3 cellular contexts compared by ENCODE assay signal in genomic region chr21:43697758-43698643, GRCh38.
A peak's percentile ranks its signal among the peaks of the same experiment; 100 is the strongest.
TF ChIP-seq lines count a peak whose summit lies in the region.

No MANE protein-coding gene starts in this region.

TF ChIP-seq in HEK293, 187 proteins besides CTCF, POLR2A, EP300 and RAD21:
- TF ChIP-seq, protein P1, sequence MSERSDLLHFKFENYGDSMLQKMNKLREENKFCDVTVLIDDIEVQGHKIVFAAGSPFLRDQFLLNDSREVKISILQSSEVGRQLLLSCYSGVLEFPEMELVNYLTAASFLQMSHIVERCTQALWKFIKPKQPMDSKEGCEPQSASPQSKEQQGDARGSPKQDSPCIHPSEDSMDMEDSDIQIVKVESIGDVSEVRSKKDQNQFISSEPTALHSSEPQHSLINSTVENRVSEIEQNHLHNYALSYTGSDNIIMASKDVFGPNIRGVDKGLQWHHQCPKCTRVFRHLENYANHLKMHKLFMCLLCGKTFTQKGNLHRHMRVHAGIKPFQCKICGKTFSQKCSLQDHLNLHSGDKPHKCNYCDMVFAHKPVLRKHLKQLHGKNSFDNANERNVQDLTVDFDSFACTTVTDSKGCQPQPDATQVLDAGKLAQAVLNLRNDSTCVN (tag by site-specific recombination; optimal IDR thresholded peaks at IDR 0.05), result no peak
- peak; percentile 87 for TF ChIP-seq GLIS1 (tag by site-specific recombination; IDR thresholded peaks at IDR 0.05)
- no peak for TF ChIP-seq OSR2 (tag by site-specific recombination; IDR thresholded peaks at IDR 0.05)
- no peak for TF ChIP-seq ZNF175 (tag by site-specific recombination; IDR thresholded peaks at IDR 0.05)
- TF ChIP-seq ZNF791 (tag by site-specific recombination; IDR thresholded peaks at IDR 0.05), result peak; percentile 87
- TF ChIP-seq ZNF350 (tag by site-specific recombination; IDR thresholded peaks at IDR 0.05), result no peak
- TF ChIP-seq ZNF501 (tag by site-specific recombination; IDR thresholded peaks at IDR 0.05), result no peak
- no peak for TF ChIP-seq ZNF140 (tag by site-specific recombination; IDR thresholded peaks at IDR 0.05)
- peak; percentile 56; the same call in 1 of the 2 replicates for TF ChIP-seq ZNF184 (tag by site-specific recombination; IDR thresholded peaks at IDR 0.05)
- no peak for TF ChIP-seq ZNF776 (tag by site-specific recombination; IDR thresholded peaks at IDR 0.05; ENCODE audit: borderline replicate concordance)
- no peak for TF ChIP-seq ZBTB7A (tag by site-specific recombination; IDR thresholded peaks at IDR 0.05; ENCODE audit: low read depth)
- TF ChIP-seq SP2 (tag by site-specific recombination; IDR thresholded peaks at IDR 0.05), result no peak
- TF ChIP-seq ZNF544 (tag by site-specific recombination; IDR thresholded peaks at IDR 0.05), result no peak
- TF ChIP-seq, protein P2, sequence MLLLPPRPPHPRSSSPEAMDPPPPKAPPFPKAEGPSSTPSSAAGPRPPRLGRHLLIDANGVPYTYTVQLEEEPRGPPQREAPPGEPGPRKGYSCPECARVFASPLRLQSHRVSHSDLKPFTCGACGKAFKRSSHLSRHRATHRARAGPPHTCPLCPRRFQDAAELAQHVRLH (tag by site-specific recombination; IDR thresholded peaks at IDR 0.05), result no peak

TF ChIP-seq in K562, 482 proteins besides CTCF, POLR2A, EP300 and RAD21 (continues in another document):
- TF ChIP-seq CXXC5 (CRISPR knock-in tag; IDR thresholded peaks at IDR 0.05) (0 out of 2 replicates have a peak, but pooled peaks have one; percentile 1), ZNF592 (IDR thresholded peaks at IDR 0.05) (peak; percentile 85), RHOXF2B (CRISPR knock-in tag; conservative IDR thresholded peaks at IDR 0.05) (no peak), L3MBTL2 (IDR thresholded peaks at IDR 0.05) (peak; percentile 83), CEBPG (CRISPR knock-in tag; IDR thresholded peaks at IDR 0.05) (no peak), CEBPG (tag; conservative IDR thresholded peaks at IDR 0.05 in 1 of 2, IDR thresholded peaks at IDR 0.05 in 1 of 2) (0 out of 4 replicates have a peak, but pooled peaks of 1 of the 2 experiments have one; percentile 26)
- TF ChIP-seq, protein P3, sequence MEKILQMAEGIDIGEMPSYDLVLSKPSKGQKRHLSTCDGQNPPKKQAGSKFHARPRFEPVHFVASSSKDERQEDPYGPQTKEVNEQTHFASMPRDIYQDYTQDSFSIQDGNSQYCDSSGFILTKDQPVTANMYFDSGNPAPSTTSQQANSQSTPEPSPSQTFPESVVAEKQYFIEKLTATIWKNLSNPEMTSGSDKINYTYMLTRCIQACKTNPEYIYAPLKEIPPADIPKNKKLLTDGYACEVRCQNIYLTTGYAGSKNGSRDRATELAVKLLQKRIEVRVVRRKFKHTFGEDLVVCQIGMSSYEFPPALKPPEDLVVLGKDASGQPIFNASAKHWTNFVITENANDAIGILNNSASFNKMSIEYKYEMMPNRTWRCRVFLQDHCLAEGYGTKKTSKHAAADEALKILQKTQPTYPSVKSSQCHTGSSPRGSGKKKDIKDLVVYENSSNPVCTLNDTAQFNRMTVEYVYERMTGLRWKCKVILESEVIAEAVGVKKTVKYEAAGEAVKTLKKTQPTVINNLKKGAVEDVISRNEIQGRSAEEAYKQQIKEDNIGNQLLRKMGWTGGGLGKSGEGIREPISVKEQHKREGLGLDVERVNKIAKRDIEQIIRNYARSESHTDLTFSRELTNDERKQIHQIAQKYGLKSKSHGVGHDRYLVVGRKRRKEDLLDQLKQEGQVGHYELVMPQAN (IDR thresholded peaks at IDR 0.05; ENCODE audit: borderline replicate concordance), result no peak
- TF ChIP-seq, protein P4, sequence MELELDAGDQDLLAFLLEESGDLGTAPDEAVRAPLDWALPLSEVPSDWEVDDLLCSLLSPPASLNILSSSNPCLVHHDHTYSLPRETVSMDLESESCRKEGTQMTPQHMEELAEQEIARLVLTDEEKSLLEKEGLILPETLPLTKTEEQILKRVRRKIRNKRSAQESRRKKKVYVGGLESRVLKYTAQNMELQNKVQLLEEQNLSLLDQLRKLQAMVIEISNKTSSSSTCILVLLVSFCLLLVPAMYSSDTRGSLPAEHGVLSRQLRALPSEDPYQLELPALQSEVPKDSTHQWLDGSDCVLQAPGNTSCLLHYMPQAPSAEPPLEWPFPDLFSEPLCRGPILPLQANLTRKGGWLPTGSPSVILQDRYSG (tag; conservative IDR thresholded peaks at IDR 0.05; ENCODE audit: low read depth), result 0 out of 2 replicates have a peak, but pooled peaks have one; percentile 31

TF ChIP-seq in HepG2, 621 proteins besides CTCF, POLR2A, EP300 and RAD21 (continues in another document):
- TF ChIP-seq SIX4 (CRISPR knock-in tag; IDR thresholded peaks at IDR 0.05) (0 out of 2 replicates have a peak, but pooled peaks have one; percentile 1), ARID4A (CRISPR knock-in tag; IDR thresholded peaks at IDR 0.05; ENCODE audit: borderline replicate concordance) (peak; percentile 16; the same call in 1 of the 2 replicates), HMG20A (CRISPR knock-in tag; IDR thresholded peaks at IDR 0.05; ENCODE audit: borderline replicate concordance) (0 out of 2 replicates have a peak, but pooled peaks have one; percentile 28), KLF16 (CRISPR knock-in tag; IDR thresholded peaks at IDR 0.05) (no peak; a peak in 1 of 4 replicates), CEBPG (CRISPR knock-in tag; IDR thresholded peaks at IDR 0.05) (peak; percentile 55; the same call in 1 of the 2 replicates), ZNF12 (CRISPR knock-in tag; IDR thresholded peaks at IDR 0.05) (0 out of 2 replicates have a peak, but pooled peaks have one; percentile 32), BCL6 (CRISPR knock-in tag; IDR thresholded peaks at IDR 0.05) (peak; percentile 53; the same call in 1 of the 2 replicates), ZNF746 (CRISPR knock-in tag; IDR thresholded peaks at IDR 0.05) (0 out of 2 replicates have a peak, but pooled peaks have one; percentile 22), CHD2 (IDR thresholded peaks at IDR 0.05; ENCODE audit: low read depth, low read length) (no peak), DPF2 (CRISPR knock-in tag; IDR thresholded peaks at IDR 0.05; ENCODE audit: borderline replicate concordance, low read depth) (0 out of 2 replicates have a peak, but pooled peaks have one; percentile 3), NAIF1 (CRISPR knock-in tag; IDR thresholded peaks at IDR 0.05; ENCODE audit: borderline replicate concordance) (no peak), SAP130 (CRISPR knock-in tag; IDR thresholded peaks at IDR 0.05; ENCODE audit: low read depth) (peak; percentile 24; the same call in 1 of the 2 replicates), POLR2G (IDR thresholded peaks at IDR 0.05; ENCODE audit: low read depth, low read length) (no peak), TCF7 (IDR thresholded peaks at IDR 0.05; ENCODE audit: low read depth) (peak; percentile 76), ARID5B (CRISPR knock-in tag; IDR thresholded peaks at IDR 0.05) (0 out of 2 replicates have a peak, but pooled peaks have one; percentile 28), ZGPAT (CRISPR knock-in tag; IDR thresholded peaks at IDR 0.05) (0 out of 2 replicates have a peak, but pooled peaks have one; percentile 18), SOX13 (IDR thresholded peaks at IDR 0.05) (no peak), SOX13 (CRISPR knock-in tag; conservative IDR thresholded peaks at IDR 0.05 in 1 of 2, IDR thresholded peaks at IDR 0.05 in 1 of 2) (peak in 1 of 2 experiments; percentile 27; a peak in 1 of 4 replicates), RARA (CRISPR knock-in tag; IDR thresholded peaks at IDR 0.05) (peak; percentile 19; the same call in 1 of the 2 replicates), ZNF281 (CRISPR knock-in tag; IDR thresholded peaks at IDR 0.05; ENCODE audit: borderline replicate concordance) (peak; percentile 88), TFAP4 (IDR thresholded peaks at IDR 0.05; ENCODE audit: borderline replicate concordance, low read depth) (peak; percentile 60; the same call in 1 of the 2 replicates)
- TF ChIP-seq, protein P5, sequence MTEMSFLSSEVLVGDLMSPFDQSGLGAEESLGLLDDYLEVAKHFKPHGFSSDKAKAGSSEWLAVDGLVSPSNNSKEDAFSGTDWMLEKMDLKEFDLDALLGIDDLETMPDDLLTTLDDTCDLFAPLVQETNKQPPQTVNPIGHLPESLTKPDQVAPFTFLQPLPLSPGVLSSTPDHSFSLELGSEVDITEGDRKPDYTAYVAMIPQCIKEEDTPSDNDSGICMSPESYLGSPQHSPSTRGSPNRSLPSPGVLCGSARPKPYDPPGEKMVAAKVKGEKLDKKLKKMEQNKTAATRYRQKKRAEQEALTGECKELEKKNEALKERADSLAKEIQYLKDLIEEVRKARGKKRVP (CRISPR knock-in tag; IDR thresholded peaks at IDR 0.05), result peak in 1 of 2 experiments; percentile 68; a peak in 2 of 4 replicates
